Comparison of ENCODE assay signal across 17 cellular contexts in genomic region chr2:73333564-73333963, GRCh38. TPM values are rescaled to one million over a fixed set of nuclear protein-coding genes. Genes with fewer than 3 reads are reported as not detected.
"Had no signal": no experiment of that assay in that cellular context is flagged by ENCODE, and none has a peak within 500 bp of the region (broad histone marks: within the 10 kb centered on the region; RNA-seq: fewer than 3 reads in every experiment).

No MANE protein-coding gene starts in this region.

- H3K27me3 ChIP-seq: colonic mucosa, left lung, ovary, testis, upper lobe of left lung had no signal

- DNase-seq: activated CD4-positive, alpha-beta T cell treated with anti-CD3 and anti-CD28 coated beads, Interleukin-2, amount 10 ng/mL, durations not matched to agents 7 days and 5 days; activated CD4-positive, CD25-positive, alpha-beta regulatory T cell; activated naive CD8-positive, alpha-beta T cell treated with anti-CD3 and anti-CD28 coated beads for 36 hours; central memory CD4-positive, alpha-beta T cell; colonic mucosa; hypothalamus; kidney; left lung; mucosa of descending colon; naive thymus-derived CD4-positive, alpha-beta T cell; ovary; stimulated activated CD4-positive, alpha-beta T cell treated with anti-CD3 and anti-CD28 coated beads, Interleukin-1b, Interleukin-23, amount 100 ng/mL, for 48 hours; stimulated activated naive CD8-positive, alpha-beta T cell treated with anti-CD3 and anti-CD28 coated beads, Interleukin-15, amount 100 ng/mL, for 72 hours; testis; upper lobe of left lung had no signal

- H3K4me1 ChIP-seq: colonic mucosa, left lung, testis, upper lobe of left lung had no signal

- H3K9me3 ChIP-seq: colonic mucosa, mucosa of descending colon, ovary, testis had no signal

- H3K4me3 ChIP-seq: colonic mucosa, left lung, mucosa of descending colon, ovary, testis, upper lobe of left lung had no signal

- ATAC-seq: left lung; mucosa of descending colon; naive thymus-derived CD4-positive, alpha-beta T cell; stimulated activated naive CD8-positive, alpha-beta T cell treated with anti-CD3 and anti-CD28 coated beads, Interleukin-15, amount 100 ng/mL, for 72 hours had no signal

- H3K27ac ChIP-seq: colonic mucosa, left lung, ovary, testis, upper lobe of left lung had no signal

- H3K36me3 ChIP-seq: colonic mucosa, left lung, ovary, upper lobe of left lung had no signal

RNA-seq across cellular contexts. Expression of gene EGR4, which starts 40.2 kb away (rescaled TPM):
- total RNA-seq: activated CD4-positive, alpha-beta T cell treated with anti-CD3 and anti-CD28 coated beads, Interleukin-2, amount 10 ng/mL, durations not matched to agents 7 days and 5 days; colonic mucosa; kidney; left lung; mucosa of descending colon; pulmonary artery endothelial cell had no signal
- polyA plus RNA-seq: esophagus; naive thymus-derived CD4-positive, alpha-beta T cell had no signal
